ENCODE assay signal across 10 cellular contexts in the genomic region with DNA sequence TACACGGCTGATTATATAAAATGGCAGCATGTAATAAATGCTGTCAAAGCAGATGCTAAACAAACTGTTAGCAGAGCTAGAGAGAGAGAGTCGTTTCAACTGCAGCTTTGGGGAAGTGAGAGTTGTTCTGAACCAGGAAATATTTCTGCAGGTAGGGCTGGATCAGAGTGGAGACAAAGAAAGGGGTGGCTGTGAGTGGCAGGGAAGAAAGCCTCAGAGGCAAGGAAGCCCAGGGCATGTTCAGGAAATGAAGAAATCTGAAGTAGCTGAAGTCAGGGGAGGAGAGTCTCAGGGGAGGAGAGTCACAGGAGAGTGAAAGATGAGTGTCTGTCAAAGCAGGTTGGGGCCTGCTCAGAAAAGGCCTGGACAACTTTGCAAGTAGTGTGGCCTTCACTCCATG. TPM values are rescaled to one million over a fixed set of nuclear protein-coding genes. Genes with fewer than 3 reads are reported as not detected.
DNase-seq lines count a peak whose midpoint lies in the region; ATAC-seq, FAIRE-seq and TF ChIP-seq lines count a peak whose summit lies in the region.
"Had no signal": no experiment of that assay in that cellular context is flagged by ENCODE, and none has a peak within 500 bp of the region (broad histone marks: within the 10 kb centered on the region; RNA-seq: fewer than 3 reads in every experiment).

No MANE protein-coding gene starts in this region.

- H3K4me1 ChIP-seq in Loucy (ENCODE audit: insufficient read depth, low read length, poor library complexity, severe bottlenecking) (peaks cover 2% of the 10 kb centered on the region), foreskin keratinocyte (peaks cover 4% of the 10 kb centered on the region)

- H3K27me3 Mint-ChIP-seq in activated T-cell treated with anti-CD3 and anti-CD28 coated beads, Interleukin-2, amount 50 U/mL, for 72 hours (ENCODE audit: low read depth): peaks cover 13% of the 10 kb centered on the region

- H3K4me1 Mint-ChIP-seq in activated T-cell treated with anti-CD3 and anti-CD28 coated beads, Interleukin-2, amount 50 U/mL, for 72 hours (ENCODE audit: low read depth): peaks cover 5% of the 10 kb centered on the region

- no peaks in the 10 kb centered on the region for H3K36me3 ChIP-seq in Loucy (ENCODE audit: insufficient read depth, low read length)

- H4K20me1 ChIP-seq in Loucy (ENCODE audit: insufficient read depth, low read length, poor library complexity, severe bottlenecking): no peaks in the 10 kb centered on the region

- no peak overlapping the region for H3K4me2 ChIP-seq in Loucy (ENCODE audit: low read depth, low read length, poor library complexity, severe bottlenecking)

- H2AFZ ChIP-seq in Loucy (ENCODE audit: low read length): peak overlapping the region; percentile 47; the same call in 1 of the 2 replicates

- H3F3A ChIP-seq in Loucy (ENCODE audit: low read depth): no peaks in the 10 kb centered on the region

- peak; percentile 88 for FAIRE-seq in GM12892 (lab: Jason Lieb, UNC)
- FAIRE-seq in D721Med (lab: Jason Lieb, UNC): no peak

- DNase-seq in GM12892 (ENCODE audit: insufficient read length) (no peak), foreskin keratinocyte (peak; percentile 57 to 74), D721Med (ENCODE audit: insufficient read length, low spot score) (no peak), NCI-H1105 treated with DMSO at 0.1 percent for 48 hours (lab: John Stamatoyannopoulos, UW) (no peak), LoVo (ENCODE audit: low spot score) (no peak)
- DNase-seq in activated T-cell treated with anti-CD3 and anti-CD28 coated beads, Interleukin-2, amount 50 U/mL, for 72 hours: no peak
- DNase-seq: activated CD8-positive, alpha-beta memory T cell treated with anti-CD3 and anti-CD28 coated beads, Interleukin-2, amount 50 U/mL, for 4 hours; NCI-H2029 treated with DMSO at 0.1 percent for 48 hours had no signal

- H3K9ac ChIP-seq in Loucy (ENCODE audit: low read depth, low read length, poor library complexity, severe bottlenecking): no peak overlapping the region

- no peaks in the 10 kb centered on the region for H3K9me2 ChIP-seq in Loucy (replicated peaks; ENCODE audit: low read depth, low read length)

- no peaks in the 10 kb centered on the region for H3K9me3 Mint-ChIP-seq in activated T-cell treated with anti-CD3 and anti-CD28 coated beads, Interleukin-2, amount 50 U/mL, for 72 hours

- no peak overlapping the region for H3K4me3 ChIP-seq in Loucy (ENCODE audit: low read length, poor library complexity, severe bottlenecking)

- no peak overlapping the region for H3K27ac ChIP-seq in foreskin keratinocyte

- H3K36me3 Mint-ChIP-seq in activated T-cell treated with anti-CD3 and anti-CD28 coated beads, Interleukin-2, amount 50 U/mL, for 72 hours (ENCODE audit: insufficient read depth in 2 of 2): no peaks in the 10 kb centered on the region

- no peaks in the 10 kb centered on the region for H3K79me2 ChIP-seq in Loucy (ENCODE audit: insufficient read depth, low read length)

- H3K27ac Mint-ChIP-seq in activated T-cell treated with anti-CD3 and anti-CD28 coated beads, Interleukin-2, amount 50 U/mL, for 72 hours: no peak overlapping the region

- H3K9me3 ChIP-seq in Loucy (ENCODE audit: insufficient read depth, low read depth, low read length): no peaks in the 10 kb centered on the region

- TF ChIP-seq POLR2A in GM12892 (IDR thresholded peaks at IDR 0.05; ENCODE audit: low read depth, low read length): no peak

- no peaks in the 10 kb centered on the region for H3K27me3 ChIP-seq in Loucy (ENCODE audit: insufficient read depth, low read length, poor library complexity, severe bottlenecking)
- no peaks in the 10 kb centered on the region for H3K27me3 ChIP-seq in foreskin keratinocyte

- H3K4me3 Mint-ChIP-seq in activated T-cell treated with anti-CD3 and anti-CD28 coated beads, Interleukin-2, amount 50 U/mL, for 72 hours: no peak overlapping the region

- TF ChIP-seq CTCF in Loucy (conservative IDR thresholded peaks at IDR 0.05; ENCODE audit: low read length) (no peak), foreskin keratinocyte (conservative IDR thresholded peaks at IDR 0.05) (no peak), D721Med (IDR thresholded peaks at IDR 0.05; ENCODE audit: insufficient read depth, missing control alignments) (no peak)

- ATAC-seq in GM21825 (IDR thresholded peaks at IDR 0.05; ENCODE audit: unreplicated experiment) (peak; percentile 86), foreskin keratinocyte (peak; percentile 96)
- ATAC-seq in activated T-cell treated with anti-CD3 and anti-CD28 coated beads, Interleukin-2, amount 50 U/mL, for 72 hours (replicated peaks in 1 of 2): no peak

RNA-seq across cellular contexts. Expression of a gene that starts 48.4 kb away (rescaled TPM):
- polyA plus RNA-seq in GM12892 (2012; ENCODE audit: missing spikeins): 18.8 TPM
- 30.5 and 34.6 TPM in 2 replicates for total RNA-seq in foreskin keratinocyte
- 10.8 and 11.0 TPM in 2 replicates for polyA plus RNA-seq in foreskin keratinocyte
- total RNA-seq in activated T-cell treated with anti-CD3 and anti-CD28 coated beads, Interleukin-2, amount 50 U/mL, for 72 hours: 10 to 100 TPM; 49.4 to 54.4 TPM

Comparison
In these comparisons a context has a peak if more than half of its experiments do, and no peak if none do; other contexts are left out.
1. DNase-seq: peak in foreskin keratinocyte (2 of 2); none in GM12892 (single experiment), activated T-cell treated with anti-CD3 and anti-CD28 coated beads, Interleukin-2, amount 50 U/mL, for 72 hours (0 of 2), D721Med (single experiment), NCI-H1105 treated with DMSO at 0.1 percent for 48 hours (single experiment) and LoVo (single experiment).
2. ATAC-seq: peak in GM21825 (single experiment) and foreskin keratinocyte (single experiment); none in activated T-cell treated with anti-CD3 and anti-CD28 coated beads, Interleukin-2, amount 50 U/mL, for 72 hours (0 of 2).